In genomic region chr2:190065839-190066238, GRCh38 we compare ENCODE assay signal across 22 cellular contexts. TPM values are rescaled to one million over a fixed set of nuclear protein-coding genes. Genes with fewer than 3 reads are reported as not detected.
"Had no signal": no experiment of that assay in that cellular context is flagged by ENCODE, and none has a peak within 500 bp of the region (broad histone marks: within the 10 kb centered on the region; RNA-seq: fewer than 3 reads in every experiment).

No MANE protein-coding gene starts in this region.

- H3K4me1 ChIP-seq: lower lobe of right lung, parathyroid adenoma, spleen had no signal

- H3K36me3 ChIP-seq: esophagus muscularis mucosa, left ventricle myocardium inferior, lower lobe of right lung, right lobe of liver, spleen had no signal

- H3K4me2 ChIP-seq: hepatocyte had no signal

- ATAC-seq: foreskin keratinocyte; left cardiac atrium; lower lobe of right lung; naive thymus-derived CD4-positive, alpha-beta T cell; psoas muscle; right lobe of liver had no signal

- H3K9me3 ChIP-seq: esophagus muscularis mucosa, left ventricle myocardium inferior, lower lobe of right lung, psoas muscle, right lobe of liver, spleen had no signal

- H2AFZ ChIP-seq: hepatocyte, parathyroid adenoma had no signal

- H3K4me3 ChIP-seq: esophagus muscularis mucosa, hepatocyte, left ventricle myocardium inferior, lower lobe of right lung, psoas muscle, right lobe of liver, spleen had no signal

- H3K27ac ChIP-seq: esophagus muscularis mucosa, foreskin keratinocyte, hepatocyte, left ventricle myocardium inferior, lower lobe of right lung, parathyroid adenoma, psoas muscle, right lobe of liver, spleen had no signal

- H3K27me3 ChIP-seq: esophagus muscularis mucosa, foreskin keratinocyte, hepatocyte, right lobe of liver, spleen had no signal

- DNase-seq: effector memory CD4-positive, alpha-beta T cell; foreskin keratinocyte; kidney; left cardiac atrium; left ventricle myocardium inferior; lower lobe of right lung; mesenchymal stem cell; naive thymus-derived CD4-positive, alpha-beta T cell; nephron progenitor cell; psoas muscle; retina; right lobe of liver; spleen; stimulated activated CD4-positive, alpha-beta T cell treated with anti-CD3 and anti-CD28 coated beads, Interleukin-15, amount 100 ng/mL, for 24 hours; stimulated activated CD4-positive, alpha-beta T cell treated with anti-CD3 and anti-CD28 coated beads, Interleukin-1b, Interleukin-23, amount 100 ng/mL, for 48 hours; stimulated activated CD4-positive, alpha-beta T cell treated with anti-CD3 and anti-CD28 coated beads, Interleukin-4, amount 100 ng/mL, for 24 hours; stimulated activated naive CD4-positive, alpha-beta T cell had no signal

- FAIRE-seq: endometrium, kidney, urothelium cell line had no signal

- H3K9ac ChIP-seq: parathyroid adenoma had no signal

- H3K79me2 ChIP-seq: hepatocyte, parathyroid adenoma had no signal

RNA-seq across cellular contexts. Expression of gene MSTN, which starts 3.3 kb away (rescaled TPM):
- total RNA-seq: foreskin keratinocyte, left ventricle myocardium inferior, right lobe of liver had no signal
- polyA plus RNA-seq: foreskin keratinocyte; naive thymus-derived CD4-positive, alpha-beta T cell had no signal
